In the genomic region with DNA sequence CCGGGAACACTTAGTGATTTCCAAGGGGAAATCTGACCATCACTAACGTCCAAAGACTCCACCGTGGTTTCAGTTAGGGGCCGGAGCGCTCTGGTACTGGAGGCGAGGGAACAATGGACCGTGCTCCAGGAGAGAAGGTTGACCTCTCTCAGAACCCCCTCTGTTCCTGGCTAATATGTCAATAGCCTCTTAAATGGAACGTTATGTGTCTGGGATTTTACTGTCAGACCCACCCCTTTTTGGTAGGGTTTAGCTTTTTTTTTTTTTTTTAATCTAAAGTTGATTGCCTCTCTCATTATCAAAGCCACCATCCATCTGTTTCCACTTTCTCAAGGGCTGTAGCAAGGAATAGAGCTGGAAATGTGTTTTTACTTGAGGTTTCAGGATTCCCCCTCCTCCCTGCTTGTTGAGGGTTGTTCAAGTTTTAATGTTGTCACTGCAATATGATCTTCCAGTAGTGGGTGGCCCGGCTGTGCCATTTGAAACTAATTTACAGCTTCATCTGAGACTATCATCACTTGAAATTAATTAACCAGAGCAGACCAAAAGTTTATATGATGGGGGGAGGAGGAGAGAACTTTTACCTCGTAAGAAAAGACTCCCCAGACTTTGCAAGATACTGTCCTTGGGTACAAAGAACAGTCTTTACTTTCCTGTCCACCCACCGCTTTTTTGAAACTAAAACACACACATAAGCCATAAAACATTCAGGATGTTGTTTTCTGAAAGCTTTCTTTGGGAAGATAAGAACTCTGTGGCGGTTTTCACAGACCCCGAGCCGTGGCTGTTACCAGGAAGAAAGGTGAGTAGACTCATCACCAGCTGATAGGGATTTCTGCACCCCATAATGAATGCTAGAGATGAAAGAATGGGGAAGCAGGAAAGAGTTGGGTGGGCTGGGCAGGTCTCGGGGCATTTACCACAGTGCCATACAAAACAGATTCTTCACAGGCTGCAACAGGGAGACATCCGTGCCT, we compare ENCODE assay signal across 20 cellular contexts.
DNase-seq lines count a peak whose midpoint lies in the region; ATAC-seq and TF ChIP-seq lines count a peak whose summit lies in the region.
"Had no signal": no experiment of that assay in that cellular context is flagged by ENCODE, and none has a peak within 500 bp of the region (broad histone marks: within the 10 kb centered on the region; RNA-seq: fewer than 3 reads in every experiment).

No MANE protein-coding gene starts in this region.

- POLR2A ChIA-PET in HEK293T (lab: Yijun Ruan, JAX) = interaction anchor here (1.0 to 2.0 kb wide), 5 partner anchors 9 to 71 kb away, joined by 3 to 8 read pairs (median 4); no protein-coding TSS in a partner anchor

- H3K9me3 Mint-ChIP-seq in mesothelial cell of epicardium = peaks cover 10% of the 10 kb centered on the region

- H3K27ac Mint-ChIP-seq in mesothelial cell of epicardium = peak overlapping the region; percentile 47
- H3K27ac Mint-ChIP-seq: activated CD4-positive, alpha-beta T cell treated with anti-CD3 and anti-CD28 coated beads, Interleukin-2, amount 10 ng/mL, durations not matched to agents 24 days and 14 days; CD4-positive, alpha-beta T cell; effector memory CD8-positive, alpha-beta T cell; stimulated activated memory B cell treated with anti-CD40 and anti-IgM and Interleukin-4, amounts not matched to agents 10 μg/mL and 1 μg/mL and 100 μg/mL, for 72 hours had no signal

- CTCF ChIA-PET in HEK293T (lab: Yijun Ruan, JAX) = interaction anchor here (0.7 to 2.5 kb wide), 5 partner anchors 9 to 1094 kb away, joined by 3 to 12 read pairs (median 5); no protein-coding TSS in a partner anchor

- intact Hi-C loops in left cardiac atrium (cut with DNase I) = no loop called here

- TF ChIP-seq CTCF in AG09319 (IDR thresholded peaks at IDR 0.05; ENCODE audit: low read depth, low read length) (no peak), mesothelial cell of epicardium (IDR thresholded peaks at IDR 0.05; ENCODE audit: unreplicated experiment) (no peak)

- peak; percentile 78 for ATAC-seq in SK-N-SH treated with all-trans-retinoic acid at 6 μM for 48 hours
- ATAC-seq in left cardiac atrium = no peak
- ATAC-seq in HG03095 (IDR thresholded peaks at IDR 0.05; ENCODE audit: unreplicated experiment) = no peak
- ATAC-seq in HG03097 (IDR thresholded peaks at IDR 0.05; ENCODE audit: low FRiP score, unreplicated experiment) = no peak
- ATAC-seq: effector memory CD8-positive, alpha-beta T cell; K562; stimulated activated memory B cell treated with anti-CD40 and anti-IgM and Interleukin-4, amounts not matched to agents 10 μg/mL and 1 μg/mL and 100 μg/mL, for 72 hours had no signal

- no peak overlapping the region for H3K4me3 Mint-ChIP-seq in mesothelial cell of epicardium
- H3K4me3 Mint-ChIP-seq: activated CD4-positive, alpha-beta T cell treated with anti-CD3 and anti-CD28 coated beads, Interleukin-2, amount 10 ng/mL, durations not matched to agents 24 days and 14 days; CD4-positive, alpha-beta T cell; effector memory CD8-positive, alpha-beta T cell; stimulated activated memory B cell treated with anti-CD40 and anti-IgM and Interleukin-4, amounts not matched to agents 10 μg/mL and 1 μg/mL and 100 μg/mL, for 72 hours had no signal

- peaks cover 3% of the 10 kb centered on the region for H3K36me3 Mint-ChIP-seq in mesothelial cell of epicardium

- DNase-seq in AG09319 (ENCODE audit: extremely low read depth, low read depth) (peak; percentile 75), HEK293T (ENCODE audit: extremely low spot score) (no peak), mesothelial cell of epicardium (ENCODE audit: low spot score in 2 of 2, unreplicated experiment in 2 of 2) (no peak), left cardiac atrium (no peak), iPS-NIHi7 (ENCODE audit: extremely low spot score) (no peak)
- DNase-seq: activated CD4-positive, alpha-beta T cell treated with anti-CD3 and anti-CD28 coated beads, Interleukin-2, amount 10 ng/mL, durations not matched to agents 24 days and 14 days; activated naive CD4-positive, alpha-beta T cell treated with Interleukin-2 at 50 U/mL for 16 hours; CD4-positive, alpha-beta T cell; cerebellar nuclear complex; effector memory CD8-positive, alpha-beta T cell; foreskin melanocyte; NCI-H1105; NCI-H2227 treated with DMSO at 0.1 percent for 48 hours; RPMI8226; trophoblast cell had no signal

- H3K27me3 Mint-ChIP-seq in mesothelial cell of epicardium (ENCODE audit: low read depth) = peaks cover 10% of the 10 kb centered on the region
- H3K27me3 Mint-ChIP-seq: CD4-positive, alpha-beta T cell had no signal

- H3K4me1 Mint-ChIP-seq in mesothelial cell of epicardium = peaks cover 20% of the 10 kb centered on the region
- H3K4me1 Mint-ChIP-seq: stimulated activated memory B cell treated with anti-CD40 and anti-IgM and Interleukin-4, amounts not matched to agents 10 μg/mL and 1 μg/mL and 100 μg/mL, for 72 hours had no signal

TF ChIP-seq in HEK293T, 16 proteins besides CTCF, POLR2A, EP300 and RAD21:
- TF ChIP-seq, protein P1, sequence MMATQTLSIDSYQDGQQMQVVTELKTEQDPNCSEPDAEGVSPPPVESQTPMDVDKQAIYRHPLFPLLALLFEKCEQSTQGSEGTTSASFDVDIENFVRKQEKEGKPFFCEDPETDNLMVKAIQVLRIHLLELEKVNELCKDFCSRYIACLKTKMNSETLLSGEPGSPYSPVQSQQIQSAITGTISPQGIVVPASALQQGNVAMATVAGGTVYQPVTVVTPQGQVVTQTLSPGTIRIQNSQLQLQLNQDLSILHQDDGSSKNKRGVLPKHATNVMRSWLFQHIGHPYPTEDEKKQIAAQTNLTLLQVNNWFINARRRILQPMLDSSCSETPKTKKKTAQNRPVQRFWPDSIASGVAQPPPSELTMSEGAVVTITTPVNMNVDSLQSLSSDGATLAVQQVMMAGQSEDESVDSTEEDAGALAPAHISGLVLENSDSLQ (IDR thresholded peaks at IDR 0.05) = peak; percentile 70
- TF ChIP-seq BHLHE40 (IDR thresholded peaks at IDR 0.05; ENCODE audit: borderline replicate concordance) = no peak

TF ChIP-seq in SK-N-SH treated with all-trans-retinoic acid at 6 μM for 48 hours, 23 proteins besides CTCF, POLR2A, EP300 and RAD21 (continues in another document):
- TF ChIP-seq ZFP30 (CRISPR knock-in tag; IDR thresholded peaks at IDR 0.05) (no peak), PPARA (CRISPR knock-in tag; IDR thresholded peaks at IDR 0.05; ENCODE audit: borderline replicate concordance) (no peak), ARNTL (CRISPR knock-in tag; IDR thresholded peaks at IDR 0.05; ENCODE audit: borderline replicate concordance, low read depth) (no peak), CREB5 (CRISPR knock-in tag; IDR thresholded peaks at IDR 0.05; ENCODE audit: low read depth) (no peak), PATZ1 (CRISPR knock-in tag; IDR thresholded peaks at IDR 0.05; ENCODE audit: borderline replicate concordance) (no peak), TOX (CRISPR knock-in tag; IDR thresholded peaks at IDR 0.05; ENCODE audit: borderline replicate concordance) (no peak)
- TF ChIP-seq, protein P2, sequence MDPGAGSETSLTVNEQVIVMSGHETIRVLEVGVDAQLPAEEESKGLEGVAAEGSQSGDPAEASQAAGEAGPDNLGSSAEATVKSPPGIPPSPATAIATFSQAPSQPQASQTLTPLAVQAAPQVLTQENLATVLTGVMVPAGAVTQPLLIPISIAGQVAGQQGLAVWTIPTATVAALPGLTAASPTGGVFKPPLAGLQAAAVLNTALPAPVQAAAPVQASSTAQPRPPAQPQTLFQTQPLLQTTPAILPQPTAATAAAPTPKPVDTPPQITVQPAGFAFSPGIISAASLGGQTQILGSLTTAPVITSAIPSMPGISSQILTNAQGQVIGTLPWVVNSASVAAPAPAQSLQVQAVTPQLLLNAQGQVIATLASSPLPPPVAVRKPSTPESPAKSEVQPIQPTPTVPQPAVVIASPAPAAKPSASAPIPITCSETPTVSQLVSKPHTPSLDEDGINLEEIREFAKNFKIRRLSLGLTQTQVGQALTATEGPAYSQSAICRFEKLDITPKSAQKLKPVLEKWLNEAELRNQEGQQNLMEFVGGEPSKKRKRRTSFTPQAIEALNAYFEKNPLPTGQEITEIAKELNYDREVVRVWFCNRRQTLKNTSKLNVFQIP (CRISPR knock-in tag; IDR thresholded peaks at IDR 0.05; ENCODE audit: borderline replicate concordance, low read depth) = no peak
